Comparison of ENCODE assay signal across 33 cellular contexts in genomic region chr9:21137020-21137419, GRCh38. TPM values are rescaled to one million over a fixed set of nuclear protein-coding genes. Genes with fewer than 3 reads are reported as not detected.
"Had no signal": no experiment of that assay in that cellular context is flagged by ENCODE, and none has a peak within 500 bp of the region (broad histone marks: within the 10 kb centered on the region; RNA-seq: fewer than 3 reads in every experiment).

No MANE protein-coding gene starts in this region.

- H3K27ac ChIP-seq: coronary artery, dorsolateral prefrontal cortex, epithelial cell of prostate, esophagus squamous epithelium, gastrocnemius medialis, heart right ventricle, left lung, lower lobe of right lung had no signal

- H3K4me3 Mint-ChIP-seq: mesothelial cell of epicardium, naive B cell had no signal

- FAIRE-seq: colon, islet of Langerhans, keratinocyte had no signal

- H3K9me3 Mint-ChIP-seq: mesothelial cell of epicardium, naive B cell had no signal

- H3K36me3 Mint-ChIP-seq: mesothelial cell of epicardium, naive B cell had no signal

- H3K36me3 ChIP-seq: esophagus squamous epithelium, gastrocnemius medialis, heart right ventricle, left lung, lower lobe of right lung had no signal

- DNase-seq: dermis blood vessel endothelial cell; dorsolateral prefrontal cortex; effector CD4-positive, alpha-beta T cell; effector memory CD4-positive, alpha-beta T cell; erythroblast; esophagus squamous epithelium; foreskin fibroblast; foreskin melanocyte; gastrocnemius medialis; glutamatergic neuron; head of caudate nucleus; heart right ventricle; hippocampal formation; left cardiac atrium; left lung; left ventricle myocardium superior; lower lobe of right lung; mesenchymal stem cell; mucosa of descending colon; naive B cell had no signal

- H3K27ac Mint-ChIP-seq: mesothelial cell of epicardium, naive B cell had no signal

- H3K4me3 ChIP-seq: coronary artery, dorsolateral prefrontal cortex, esophagus squamous epithelium, gastrocnemius medialis, heart right ventricle, left lung, lower lobe of right lung, mucosa of descending colon had no signal

- H3K4me1 ChIP-seq: esophagus squamous epithelium, gastrocnemius medialis, left lung, lower lobe of right lung had no signal

- H3K4me1 Mint-ChIP-seq: mesothelial cell of epicardium had no signal

- ATAC-seq: esophagus mucosa, gastrocnemius medialis, heart right ventricle, left cardiac atrium, left lung, left ventricle myocardium superior, lower lobe of right lung, mucosa of descending colon had no signal

- H3K9me3 ChIP-seq: esophagus squamous epithelium, gastrocnemius medialis, heart right ventricle, left lung, lower lobe of right lung, mucosa of descending colon had no signal

- H3K27me3 ChIP-seq: dorsolateral prefrontal cortex, esophagus squamous epithelium, gastrocnemius medialis, heart right ventricle, left lung had no signal

RNA-seq across cellular contexts. Expression of gene IFNW1, which starts 4.6 kb away (rescaled TPM):
- total RNA-seq: dermis blood vessel endothelial cell, dorsolateral prefrontal cortex, esophagus mucosa, esophagus squamous epithelium, gastrocnemius medialis, glomerular endothelial cell, heart right ventricle, kidney epithelial cell, left cardiac atrium, left lung, left ventricle myocardium superior, lower leg skin, lower lobe of right lung, lung microvascular endothelial cell, mesenteric fat pad, mesothelial cell of epicardium, mucosa of descending colon, myocyte had no signal
- polyA plus RNA-seq: heart right ventricle, keratinocyte had no signal

RNA-seq across cellular contexts. Expression of gene IFNA21, which starts 29.4 kb away (rescaled TPM):
- total RNA-seq: dermis blood vessel endothelial cell, dorsolateral prefrontal cortex, esophagus mucosa, esophagus squamous epithelium, gastrocnemius medialis, glomerular endothelial cell, heart right ventricle, kidney epithelial cell, left cardiac atrium, left lung, left ventricle myocardium superior, lower leg skin, lower lobe of right lung, lung microvascular endothelial cell, mesenteric fat pad, mesothelial cell of epicardium, mucosa of descending colon, myocyte had no signal
- polyA plus RNA-seq: heart right ventricle, keratinocyte had no signal

RNA-seq across cellular contexts. Expression of gene IFNA4, which starts 50.4 kb away (rescaled TPM):
- total RNA-seq: dermis blood vessel endothelial cell, dorsolateral prefrontal cortex, esophagus mucosa, esophagus squamous epithelium, gastrocnemius medialis, glomerular endothelial cell, heart right ventricle, kidney epithelial cell, left cardiac atrium, left lung, left ventricle myocardium superior, lower leg skin, lower lobe of right lung, lung microvascular endothelial cell, mesenteric fat pad, mesothelial cell of epicardium, mucosa of descending colon, myocyte had no signal
- polyA plus RNA-seq: heart right ventricle, keratinocyte had no signal

RNA-seq across cellular contexts. Expression of gene IFNB1, which starts 59.3 kb away (rescaled TPM):
- total RNA-seq: dermis blood vessel endothelial cell, dorsolateral prefrontal cortex, esophagus mucosa, esophagus squamous epithelium, gastrocnemius medialis, glomerular endothelial cell, heart right ventricle, kidney epithelial cell, left cardiac atrium, left lung, left ventricle myocardium superior, lower leg skin, lower lobe of right lung, lung microvascular endothelial cell, mesenteric fat pad, mesothelial cell of epicardium, mucosa of descending colon, myocyte had no signal
- polyA plus RNA-seq: heart right ventricle had no signal
